ENCODE assay signal across 8 cellular contexts in genomic region chr3:72482589-72483249, GRCh38. TPM values are rescaled to one million over a fixed set of nuclear protein-coding genes. Genes with fewer than 3 reads are reported as not detected.
DNase-seq lines count a peak whose midpoint lies in the region; FAIRE-seq and TF ChIP-seq lines count a peak whose summit lies in the region.

No MANE protein-coding gene starts in this region.

- H3K79me2 ChIP-seq in mesendoderm (ENCODE audit: control insufficient read depth, insufficient read depth, low read length): no peaks in the 10 kb centered on the region

- no peak overlapping the region for H3K18ac ChIP-seq in mesendoderm (ENCODE audit: low read length)

- no peak for TF ChIP-seq CTCF in colonic mucosa (IDR thresholded peaks at IDR 0.05)

- H3K4me3 ChIP-seq in colonic mucosa: no peak overlapping the region
- H3K4me3 ChIP-seq in mesendoderm (ENCODE audit: low read length): no peak overlapping the region

- WGBS in mesendoderm (ENCODE audit: extremely low coverage, insufficient coverage, low lambda C conversion rate): no CpG with 5 or more reads among the region's 12 CpGs

- no peak overlapping the region for H2AK5ac ChIP-seq in mesendoderm (ENCODE audit: low read length)

- H3K36me3 ChIP-seq in colonic mucosa: no peaks in the 10 kb centered on the region
- H3K36me3 ChIP-seq in mesendoderm (ENCODE audit: control insufficient read depth, insufficient read depth, low read length): no peaks in the 10 kb centered on the region

- no peak overlapping the region for H2BK5ac ChIP-seq in mesendoderm (ENCODE audit: low read length)

- H3K27me3 ChIP-seq in colonic mucosa (no peaks in the 10 kb centered on the region), mesendoderm (ENCODE audit: insufficient read depth, low read length, poor library complexity) (no peaks in the 10 kb centered on the region)

- no peak for DNase-seq in GM12891 (ENCODE audit: insufficient read length, low spot score)
- peak; percentile 63 for DNase-seq in HK-2 (ENCODE audit: unreplicated experiment)
- DNase-seq in activated CD4-positive, CD25-positive, alpha-beta regulatory T cell treated with anti-CD3 and anti-CD28 coated beads, Interleukin-2, amount 50 U/mL, for 72 hours: peak; percentile 63
- peak; percentile 75 for DNase-seq in colonic mucosa
- DNase-seq in mesendoderm: peak; percentile 69
- peak; percentile 77 to 82 for DNase-seq in stimulated activated CD8-positive, alpha-beta memory T cell treated with anti-CD3 and anti-CD28 coated beads, Interleukin-2, amount 100 ng/mL, for 48 hours (ENCODE audit: low read depth in 2 of 2)
- no peak for DNase-seq in DMS 273 treated with DMSO at 0.1 percent for 48 hours (lab: John Stamatoyannopoulos, UW)
- DNase-seq in cerebellum (ENCODE audit: low spot score): no peak

- no peak overlapping the region for H3K4ac ChIP-seq in mesendoderm (ENCODE audit: low read depth, low read length)

- H3K4me1 ChIP-seq in colonic mucosa: peaks cover 5% of the 10 kb centered on the region
- peaks cover 7% of the 10 kb centered on the region for H3K4me1 ChIP-seq in mesendoderm (ENCODE audit: control insufficient read depth, low read depth, low read length)

- H2BK120ac ChIP-seq in mesendoderm (ENCODE audit: low read depth, low read length): no peak overlapping the region

- H4K5ac ChIP-seq in mesendoderm (ENCODE audit: low read length): no peak overlapping the region

- no peak overlapping the region for H3K56ac ChIP-seq in mesendoderm (ENCODE audit: low read length)

- H3K27ac ChIP-seq in colonic mucosa (no peak overlapping the region), mesendoderm (ENCODE audit: low read depth, low read length) (no peak overlapping the region)

- intact Hi-C loops in colonic mucosa (cut with DNase I): no loop called here

- H3K9me3 ChIP-seq in colonic mucosa: no peaks in the 10 kb centered on the region

- no peak overlapping the region for H2BK15ac ChIP-seq in mesendoderm (replicated peaks; ENCODE audit: low read depth)

- H3K23ac ChIP-seq in mesendoderm (ENCODE audit: low read length): no peak overlapping the region

- no peak for TF ChIP-seq POLR2A in GM12891 (IDR thresholded peaks at IDR 0.05; ENCODE audit: low read depth, low read length)

- H3K79me1 ChIP-seq in mesendoderm (ENCODE audit: low read length): no peaks in the 10 kb centered on the region

- H3K9ac ChIP-seq in colonic mucosa (ENCODE audit: low read depth in 2 of 2, low read length in 2 of 2) (peak overlapping the region in 1 of 2 donors; percentile 15), mesendoderm (ENCODE audit: low read length) (no peak overlapping the region)

- FAIRE-seq in GM12891 (lab: Jason Lieb, UNC): peak; percentile 69

- no peak overlapping the region for H4K8ac ChIP-seq in mesendoderm (ENCODE audit: low read depth, low read length)

- H3K4me2 ChIP-seq in mesendoderm (ENCODE audit: low read length): no peak overlapping the region

TF ChIP-seq in GM12891, 5 proteins besides CTCF, POLR2A, EP300 and RAD21:
- TF ChIP-seq POU2F2 (IDR thresholded peaks at IDR 0.05; ENCODE audit: low read depth, low read length): peak; percentile 38; the same call in 1 of the 2 replicates
- no peak for TF ChIP-seq POLR2AphosphoS5 (IDR thresholded peaks at IDR 0.05; ENCODE audit: low read depth, low read length)

RNA-seq across cellular contexts. Expression of gene RYBP, which starts 36.3 kb away (rescaled TPM):
- polyA plus RNA-seq in GM12891 (2012; ENCODE audit: low read depth, missing spikeins): 7.5 TPM
- total RNA-seq in colonic mucosa: 10 to 100 TPM; 13.0 to 24.7 TPM
- polyA plus RNA-seq in mesendoderm (2013, experiment 1 of 2): 29.3 TPM
- polyA plus RNA-seq in mesendoderm (2013, experiment 2 of 2): 29.8 TPM
- total RNA-seq in cerebellum: 22.2 TPM

Comparison
In these comparisons a context has a peak if more than half of its experiments do, and no peak if none do; other contexts are left out.
1. DNase-seq: peak in HK-2 (single experiment), activated CD4-positive, CD25-positive, alpha-beta regulatory T cell treated with anti-CD3 and anti-CD28 coated beads, Interleukin-2, amount 50 U/mL, for 72 hours (single experiment), colonic mucosa (single experiment), mesendoderm (single experiment) and stimulated activated CD8-positive, alpha-beta memory T cell treated with anti-CD3 and anti-CD28 coated beads, Interleukin-2, amount 100 ng/mL, for 48 hours (2 of 2); none in GM12891 (single experiment), DMS 273 treated with DMSO at 0.1 percent for 48 hours (single experiment) and cerebellum (single experiment).